Comparison of ENCODE assay signal across 29 cellular contexts in the genomic region with DNA sequence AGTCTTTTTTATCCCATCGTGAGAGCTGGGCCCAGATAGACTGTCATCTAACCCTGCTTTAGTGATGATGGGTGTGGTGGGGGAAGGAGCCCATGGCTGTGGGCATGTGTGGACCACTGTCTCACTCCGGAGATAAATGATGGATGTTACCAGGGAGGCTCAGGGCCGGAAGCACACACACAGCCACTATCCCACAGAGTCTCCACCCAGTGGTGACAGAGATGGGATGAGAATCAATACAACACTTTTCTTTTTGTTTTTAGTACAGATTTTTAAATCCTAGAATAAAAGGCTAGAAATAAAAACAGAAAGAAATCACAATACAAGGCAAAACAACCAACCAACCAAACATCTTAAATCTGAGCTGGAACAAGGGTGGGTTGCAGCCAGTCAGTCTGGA.
"Had no signal": no experiment of that assay in that cellular context is flagged by ENCODE, and none has a peak within 500 bp of the region (broad histone marks: within the 10 kb centered on the region; RNA-seq: fewer than 3 reads in every experiment).

No MANE protein-coding gene starts in this region.

- H3K27ac ChIP-seq: cardiac muscle cell, SJCRH30, SK-N-MC had no signal

- DNase-seq: activated CD4-positive, alpha-beta memory T cell treated with anti-CD3 and anti-CD28 coated beads, Interleukin-2, amount 10 ng/mL, durations not matched to agents 7 days and 5 days; activated CD4-positive, alpha-beta T cell treated with anti-CD3 and anti-CD28 coated beads for 1 hour; activated CD4-positive, alpha-beta T cell treated with anti-CD3 and anti-CD28 coated beads for 48 hours; activated CD4-positive, CD25-positive, alpha-beta regulatory T cell; activated CD8-positive, alpha-beta memory T cell treated with anti-CD3 and anti-CD28 coated beads for 24 hours; activated CD8-positive, alpha-beta memory T cell treated with anti-CD3 and anti-CD28 coated beads, Interleukin-2, amount 10 ng/mL, durations not matched to agents 7 days and 5 days; activated CD8-positive, alpha-beta memory T cell treated with anti-CD3 and anti-CD28 coated beads, Interleukin-2, amount 50 U/mL, for 48 hours; activated effector memory CD4-positive, alpha-beta T cell treated with Interleukin-2 at 50 U/mL for 16 hours; activated naive CD4-positive, alpha-beta T cell; activated naive CD4-positive, alpha-beta T cell treated with anti-CD3 and anti-CD28 coated beads, Interleukin-2, amount 50 U/mL, for 16 hours; activated naive CD8-positive, alpha-beta T cell treated with anti-CD3 and anti-CD28 coated beads for 36 hours; activated T-cell treated with anti-CD3 and anti-CD28 coated beads, Interleukin-2, amount 50 U/mL, for 48 hours; amniotic stem cell; aorta; Karpas-422; NCI-H1105; NCI-H1417 treated with DMSO at 0.1 percent for 48 hours; NCI-H1694; NCI-H1930; NCI-H2081 treated with DMSO at 0.1 percent for 48 hours; NCI-H226; NCI-H446 treated with DMSO at 0.1 percent for 48 hours; NCI-H82; SHP77; SJCRH30 had no signal

- H3K4me1 ChIP-seq: SJCRH30 had no signal

- H3K36me3 ChIP-seq: cardiac muscle cell, SJCRH30 had no signal

- ATAC-seq: activated CD8-positive, alpha-beta memory T cell treated with anti-CD3 and anti-CD28 coated beads, Interleukin-2, amount 10 ng/mL, durations not matched to agents 7 days and 5 days; K562; Panc1 had no signal

- H3K9me3 ChIP-seq: SJCRH30 had no signal

- H3K4me3 ChIP-seq: cardiac muscle cell, K562, SJCRH30, SK-N-MC had no signal

- H3K27me3 ChIP-seq: cardiac muscle cell, SJCRH30 had no signal
